In genomic region chrX:14801136-14801535, GRCh38 we compare ENCODE assay signal across 19 cellular contexts.
A peak's percentile ranks its signal among the peaks of the same experiment; 100 is the strongest.
DNase-seq lines count a peak whose midpoint lies in the region; ATAC-seq, FAIRE-seq and TF ChIP-seq lines count a peak whose summit lies in the region.
"Had no signal": no experiment of that assay in that cellular context is flagged by ENCODE, and none has a peak within 500 bp of the region (broad histone marks: within the 10 kb centered on the region; RNA-seq: fewer than 3 reads in every experiment).

No MANE protein-coding gene starts in this region.

- H3K79me2 ChIP-seq in keratinocyte (ENCODE audit: control insufficient read depth, insufficient read depth, low read length), result no peaks in the 10 kb centered on the region

- H3K4me1 Mint-ChIP-seq in CD14-positive monocyte, result peaks cover 32% of the 10 kb centered on the region

- POLR2A ChIA-PET in GM10248 (lab: Yijun Ruan, JAX), result no interaction called here

- FAIRE-seq in bronchial epithelial cell (lab: Jason Lieb, UNC) (no peak), keratinocyte (lab: Jason Lieb, UNC) (peak; percentile 70), RCC 7860 (lab: Jason Lieb, UNC) (no peak)

- no peaks in the 10 kb centered on the region for H3K9me1 ChIP-seq in keratinocyte (ENCODE audit: control insufficient read depth, extremely low read depth, insufficient read depth, low read length)

- peak overlapping the region in 4 of 7 donors; percentile 40 to 78 (median 69) for H3K27ac Mint-ChIP-seq in CD14-positive monocyte
- H3K27ac Mint-ChIP-seq: activated naive CD4-positive, alpha-beta T cell treated with anti-CD3 and anti-CD28 coated beads, Interleukin-2, amount 50 U/mL, for 72 hours had no signal

- H3K36me3 ChIP-seq in bronchial epithelial cell (ENCODE audit: control insufficient read depth, insufficient read depth, low read length), result no peaks in the 10 kb centered on the region
- H3K36me3 ChIP-seq in keratinocyte (ENCODE audit: control insufficient read depth in 2 of 2, extremely low read depth in 1 of 2, insufficient read depth in 2 of 2, low read length in 2 of 2), result no peaks in the 10 kb centered on the region
- H3K36me3 ChIP-seq: breast epithelium had no signal

- peaks cover 0 to 4% of the 10 kb centered on the region in 2 donors for H3K36me3 Mint-ChIP-seq in CD14-positive monocyte

- no peak for ATAC-seq in GM21447 (IDR thresholded peaks at IDR 0.05; ENCODE audit: unreplicated experiment)
- no peak for ATAC-seq in HG03460 (IDR thresholded peaks at IDR 0.05; ENCODE audit: unreplicated experiment)
- ATAC-seq: activated CD4-positive, CD25-positive, alpha-beta regulatory T cell treated with anti-CD3 and anti-CD28 coated beads, Interleukin-2, amount 50 U/mL, for 24 hours; activated naive CD4-positive, alpha-beta T cell treated with anti-CD3 and anti-CD28 coated beads, Interleukin-2, amount 50 U/mL, for 72 hours had no signal

- H3K4me3 Mint-ChIP-seq in CD14-positive monocyte, result no peak overlapping the region

- DNase-seq in CD14-positive monocyte (ENCODE audit: low spot score) (no peak), LHCN-M2 (ENCODE audit: low read depth) (peak; percentile 7), bronchial epithelial cell (ENCODE audit: low read depth) (peak; percentile 63), keratinocyte (ENCODE audit: low read depth, low spot score) (peak; percentile 65), GM10248 (ENCODE audit: extremely low spot score) (no peak), RCC 7860 (ENCODE audit: low spot score) (no peak)
- DNase-seq: DND-41, erythroblast, GOT3, head of caudate nucleus, NCI-H187, NCI-H345, occipital lobe had no signal

- H3K9me3 Mint-ChIP-seq in CD14-positive monocyte, result peaks cover 6 to 17% (median 16%) of the 10 kb centered on the region in 7 donors

- intact Hi-C loops in CD14-positive monocyte (cut with micrococcal nuclease), result no loop called here

- peak overlapping the region; percentile 3 for H3K4me2 ChIP-seq in keratinocyte (ENCODE audit: control insufficient read depth, extremely low read depth, insufficient read depth, low read depth, low read length)

- no peak for TF ChIP-seq CTCF in CD14-positive monocyte (IDR thresholded peaks at IDR 0.05)
- no peak for TF ChIP-seq CTCF in bronchial epithelial cell (IDR thresholded peaks at IDR 0.05; ENCODE audit: insufficient read depth, low read length, severe bottlenecking)
- TF ChIP-seq CTCF in keratinocyte (optimal IDR thresholded peaks at IDR 0.05 in 1 of 3, IDR thresholded peaks at IDR 0.05 in 1 of 3, conservative IDR thresholded peaks at IDR 0.05 in 1 of 3; ENCODE audit: extremely low read depth in 1 of 3, insufficient read depth in 2 of 3, low read length in 3 of 3), result no peak
- no peak for TF ChIP-seq CTCF in GM10248 (IDR thresholded peaks at IDR 0.05; ENCODE audit: control extremely low read depth, extremely low read depth, low read depth, missing control alignments)

- no peak overlapping the region for H3K9ac ChIP-seq in keratinocyte (ENCODE audit: control insufficient read depth, extremely low read depth, insufficient read depth, low read length)

- H3K4me3 ChIP-seq in bronchial epithelial cell (ENCODE audit: low read depth, low read length) (no peak overlapping the region), keratinocyte (ENCODE audit: control insufficient read depth in 2 of 3, extremely low read depth in 1 of 3, insufficient read depth in 2 of 3, low read depth in 1 of 3, low read length in 3 of 3) (no peak overlapping the region)
- H3K4me3 ChIP-seq: breast epithelium, lung had no signal

- H3K27me3 Mint-ChIP-seq in CD14-positive monocyte (ENCODE audit: low read depth in 3 of 3), result no peaks in the 10 kb centered on the region

- H2AFZ ChIP-seq in keratinocyte (ENCODE audit: control insufficient read depth, low read length), result no peak overlapping the region

- CTCF ChIA-PET in GM10248 (lab: Yijun Ruan, JAX), result no interaction called here

- no peaks in the 10 kb centered on the region for H3K9me3 ChIP-seq in keratinocyte (ENCODE audit: control insufficient read depth, low read depth, low read length)
- H3K9me3 ChIP-seq: breast epithelium had no signal

- H3K4me1 ChIP-seq in keratinocyte (ENCODE audit: control insufficient read depth, extremely low read depth, insufficient read depth, low read length), result peaks cover 16% of the 10 kb centered on the region
- H3K4me1 ChIP-seq: breast epithelium had no signal

- H4K20me1 ChIP-seq in keratinocyte (ENCODE audit: control insufficient read depth, extremely low read depth, insufficient read depth, low read length), result no peaks in the 10 kb centered on the region

- H3K27ac ChIP-seq in keratinocyte (ENCODE audit: control insufficient read depth, insufficient read depth, low read length), result no peak overlapping the region
- H3K27ac ChIP-seq: breast epithelium had no signal

- H3K27me3 ChIP-seq in bronchial epithelial cell (ENCODE audit: control insufficient read depth, insufficient read depth, low read length) (no peaks in the 10 kb centered on the region), keratinocyte (ENCODE audit: control insufficient read depth, extremely low read depth, insufficient read depth, low read length) (no peaks in the 10 kb centered on the region)

- dilution Hi-C loops in keratinocyte (cut with MboI; ENCODE audit: extremely low pct_ligation_motif_present, low sequenced_read_pairs), result no loop called here

Comparison
In these comparisons a context has a peak if more than half of its experiments do, and no peak if none do; other contexts are left out.
1. DNase-seq: peak in LHCN-M2 (single experiment), bronchial epithelial cell (single experiment) and keratinocyte (single experiment); none in CD14-positive monocyte (single experiment), GM10248 (single experiment) and RCC 7860 (single experiment).